ENCODE assay signal across 21 cellular contexts in genomic region chr10:1179346-1180070, GRCh38.
A peak's percentile ranks its signal among the peaks of the same experiment; 100 is the strongest.
DNase-seq lines count a peak whose midpoint lies in the region; ATAC-seq and TF ChIP-seq lines count a peak whose summit lies in the region.
"Had no signal": no experiment of that assay in that cellular context is flagged by ENCODE, and none has a peak within 500 bp of the region (broad histone marks: within the 10 kb centered on the region; RNA-seq: fewer than 3 reads in every experiment).

No MANE protein-coding gene starts in this region.

- WGBS in upper lobe of left lung, 2 donors: 76 to 82% methylated on average over 16 to 20 of the region's 20 CpGs

- H3K27me3 ChIP-seq in upper lobe of left lung: no peaks in the 10 kb centered on the region
- H3K27me3 ChIP-seq: MG63 had no signal

- peak; percentile 44 for DNase-seq in activated effector memory CD4-positive, alpha-beta T cell treated with anti-CD3 and anti-CD28 coated beads, Interleukin-2, amount 50 U/mL, for 16 hours
- DNase-seq in activated effector memory CD4-positive, alpha-beta T cell treated with Interleukin-2 at 50 U/mL for 16 hours: no peak
- DNase-seq in endothelial cell (ENCODE audit: low spot score) (no peak), sciatic nerve (ENCODE audit: low spot score) (peak; percentile 36), upper lobe of left lung (peak; percentile 10 to 56), D341Med (ENCODE audit: low spot score) (no peak), NCI-H2196 (lab: John Stamatoyannopoulos, UW; ENCODE audit: unreplicated experiment) (no peak)
- DNase-seq: EL, GF-D8, MG63, NCI-H1417, NCI-H187, NCI-H510A, PC-9, SIG-M5 had no signal

- TF ChIP-seq POLR2A in upper lobe of left lung (IDR thresholded peaks at IDR 0.05): no peak

- H3K4me1 ChIP-seq in upper lobe of left lung: no peaks in the 10 kb centered on the region

- H3K4me1 Mint-ChIP-seq in endothelial cell (ENCODE audit: unreplicated experiment): peaks cover 8% of the 10 kb centered on the region

- H3K36me3 Mint-ChIP-seq in endothelial cell (ENCODE audit: low read depth, unreplicated experiment): no peaks in the 10 kb centered on the region

- intact Hi-C loops in sciatic nerve (cut with DNase I): no loop called here

- ATAC-seq in sciatic nerve (no peak), upper lobe of left lung (ENCODE audit: low FRiP score in 2 of 2) (no peak), GM18868 (IDR thresholded peaks at IDR 0.05; ENCODE audit: unreplicated experiment) (no peak)
- ATAC-seq: HepG2, K562 had no signal

- H3K9me3 Mint-ChIP-seq in endothelial cell (ENCODE audit: unreplicated experiment): no peaks in the 10 kb centered on the region

- TF ChIP-seq CTCF in endothelial cell (IDR thresholded peaks at IDR 0.05; ENCODE audit: unreplicated experiment) (no peak), upper lobe of left lung (IDR thresholded peaks at IDR 0.05) (no peak)

- no peaks in the 10 kb centered on the region for H3K27me3 Mint-ChIP-seq in endothelial cell (ENCODE audit: unreplicated experiment)

- H3K27ac Mint-ChIP-seq in endothelial cell (ENCODE audit: unreplicated experiment): no peak overlapping the region

- H3K4me3 Mint-ChIP-seq in endothelial cell (ENCODE audit: unreplicated experiment): peak overlapping the region; percentile 15

- no peak overlapping the region for H3K27ac ChIP-seq in upper lobe of left lung
- H3K27ac ChIP-seq: 22Rv1, C4-2B, HL-60, PC-9 had no signal

- H3K36me3 ChIP-seq in upper lobe of left lung: no peaks in the 10 kb centered on the region
- H3K36me3 ChIP-seq: MG63 had no signal

- TF ChIP-seq EP300 in upper lobe of left lung (IDR thresholded peaks at IDR 0.05): no peak

- H3K9me3 ChIP-seq in upper lobe of left lung: no peaks in the 10 kb centered on the region
- H3K9me3 ChIP-seq: MG63 had no signal

- H3K4me3 ChIP-seq in upper lobe of left lung: no peak overlapping the region
- H3K4me3 ChIP-seq: K562, MG63, PC-9 had no signal

Comparison
In these comparisons a context has a peak if more than half of its experiments do, and no peak if none do; other contexts are left out.
1. DNase-seq: peak in activated effector memory CD4-positive, alpha-beta T cell treated with anti-CD3 and anti-CD28 coated beads, Interleukin-2, amount 50 U/mL, for 16 hours (single experiment), sciatic nerve (single experiment) and upper lobe of left lung (2 of 2); none in activated effector memory CD4-positive, alpha-beta T cell treated with Interleukin-2 at 50 U/mL for 16 hours (single experiment), endothelial cell (single experiment), D341Med (single experiment) and NCI-H2196 (single experiment).